In genomic region chr1:77757616-77758015, GRCh38 we compare ENCODE assay signal across 10 cellular contexts. TPM values are rescaled to one million over a fixed set of nuclear protein-coding genes. Genes with fewer than 3 reads are reported as not detected.
DNase-seq lines count a peak whose midpoint lies in the region; ATAC-seq, FAIRE-seq and TF ChIP-seq lines count a peak whose summit lies in the region.
"Had no signal": no experiment of that assay in that cellular context is flagged by ENCODE, and none has a peak within 500 bp of the region (broad histone marks: within the 10 kb centered on the region; RNA-seq: fewer than 3 reads in every experiment).

No MANE protein-coding gene starts in this region.

- H3K36me3 Mint-ChIP-seq in endodermal cell (ENCODE audit: low read depth), result no peaks in the 10 kb centered on the region
- no peaks in the 10 kb centered on the region for H3K36me3 Mint-ChIP-seq in progenitor cell of endocrine pancreas (ENCODE audit: insufficient read depth)

- peak; percentile 64 for DNase-seq in EH (ENCODE audit: low read depth)
- DNase-seq in endodermal cell, result no peak
- no peak for DNase-seq in progenitor cell of endocrine pancreas (ENCODE audit: low spot score, unreplicated experiment)
- no peak for DNase-seq in iPS-NIHi7 (ENCODE audit: extremely low spot score)
- no peak for DNase-seq in H54 (ENCODE audit: insufficient read length, low spot score)
- DNase-seq: brain microvascular endothelial cell, SHP77 treated with DMSO at 0.1 percent for 48 hours had no signal

- H3K9me2 ChIP-seq in OCI-LY1 (ENCODE audit: low read depth, low read length), result no peaks in the 10 kb centered on the region

- no peak overlapping the region for H2AFZ ChIP-seq in OCI-LY1 (ENCODE audit: low read length)

- no peak for TF ChIP-seq CTCF in OCI-LY1 (IDR thresholded peaks at IDR 0.05; ENCODE audit: low read length)
- no peak for TF ChIP-seq CTCF in endodermal cell (conservative IDR thresholded peaks at IDR 0.05)
- TF ChIP-seq CTCF in progenitor cell of endocrine pancreas (IDR thresholded peaks at IDR 0.05; ENCODE audit: unreplicated experiment), result no peak

- no peak for FAIRE-seq in H54 (lab: Jason Lieb, UNC)

- H3F3A ChIP-seq in OCI-LY1 (ENCODE audit: insufficient read depth, low read length), result no peaks in the 10 kb centered on the region

- peaks cover 39% of the 10 kb centered on the region for H3K4me1 ChIP-seq in OCI-LY1 (ENCODE audit: insufficient read depth, low read length, severe bottlenecking)
- H3K4me1 ChIP-seq in endodermal cell (ENCODE audit: control insufficient read depth, insufficient read depth, low read length), result no peaks in the 10 kb centered on the region

- H4K20me1 ChIP-seq in OCI-LY1 (ENCODE audit: insufficient read depth, low read length), result no peaks in the 10 kb centered on the region

- H3K4me3 Mint-ChIP-seq in endodermal cell (peak overlapping the region; percentile 92), progenitor cell of endocrine pancreas (ENCODE audit: low read depth) (peak overlapping the region; percentile 95)

- H3K79me2 ChIP-seq in OCI-LY1 (ENCODE audit: insufficient read depth, low read length), result peaks cover 64% of the 10 kb centered on the region

- ATAC-seq in HG03469 (IDR thresholded peaks at IDR 0.05; ENCODE audit: unreplicated experiment) (no peak), GM21515 (IDR thresholded peaks at IDR 0.05; ENCODE audit: unreplicated experiment) (no peak)

- H3K9me3 Mint-ChIP-seq in endodermal cell (no peaks in the 10 kb centered on the region), progenitor cell of endocrine pancreas (ENCODE audit: low read depth) (no peaks in the 10 kb centered on the region)

- 100% methylated on average over 2 of the region's 2 CpGs; no CpG with 5 or more reads in 1 of the 2 experiments for WGBS in endodermal cell (ENCODE audit: insufficient coverage in 1 of 2, insufficient read length in 1 of 2), 2 experiments

- H3K27ac Mint-ChIP-seq in endodermal cell (peak overlapping the region; percentile 26), progenitor cell of endocrine pancreas (no peak overlapping the region)

- no peaks in the 10 kb centered on the region for H3K27me3 ChIP-seq in OCI-LY1 (ENCODE audit: insufficient read depth, low read length)
- no peaks in the 10 kb centered on the region for H3K27me3 ChIP-seq in endodermal cell (ENCODE audit: control insufficient read depth, insufficient read depth, low read length, poor library complexity, severe bottlenecking)
- H3K27me3 ChIP-seq: brain microvascular endothelial cell had no signal

- TF ChIP-seq POLR2A in H54 (IDR thresholded peaks at IDR 0.05; ENCODE audit: low read depth, low read length), result no peak

- H3K4me3 ChIP-seq in OCI-LY1 (ENCODE audit: low read depth, low read length, poor library complexity, severe bottlenecking) (peak overlapping the region; percentile 77), endodermal cell (ENCODE audit: low read length) (peak overlapping the region; percentile 91)

- H3K4me1 Mint-ChIP-seq in endodermal cell, result peaks cover 21% of the 10 kb centered on the region
- H3K4me1 Mint-ChIP-seq in progenitor cell of endocrine pancreas (ENCODE audit: low read depth), result peaks cover 29% of the 10 kb centered on the region

- H3K36me3 ChIP-seq in OCI-LY1 (ENCODE audit: insufficient read depth, low read length) (no peaks in the 10 kb centered on the region), endodermal cell (ENCODE audit: control insufficient read depth, insufficient read depth, low read length) (no peaks in the 10 kb centered on the region)

- H3K4me2 ChIP-seq in OCI-LY1 (ENCODE audit: low read length), result peak overlapping the region; percentile 91

- no peak overlapping the region for H3K27ac ChIP-seq in OCI-LY1 (ENCODE audit: low read depth, low read length, poor library complexity, severe bottlenecking)
- H3K27ac ChIP-seq in endodermal cell (ENCODE audit: low read depth, low read length), result no peak overlapping the region
- H3K27ac ChIP-seq: brain microvascular endothelial cell had no signal

- H3K9me3 ChIP-seq in OCI-LY1 (ENCODE audit: low read length), result no peaks in the 10 kb centered on the region
- H3K9me3 ChIP-seq in endodermal cell (ENCODE audit: control insufficient read depth, low read length), result no peaks in the 10 kb centered on the region

- H3K9ac ChIP-seq in OCI-LY1 (ENCODE audit: low read length), result peak overlapping the region; percentile 26; the same call in 1 of the 2 replicates
- no peak overlapping the region for H3K9ac ChIP-seq in endodermal cell (ENCODE audit: extremely low read depth, low read length, poor library complexity, severe bottlenecking)

- H3K27me3 Mint-ChIP-seq in endodermal cell (ENCODE audit: insufficient read depth), result no peaks in the 10 kb centered on the region
- H3K27me3 Mint-ChIP-seq in progenitor cell of endocrine pancreas, result no peaks in the 10 kb centered on the region

RNA-seq across cellular contexts. Expression of gene USP33, which starts 2.0 kb away (rescaled TPM):
- 10 to 100 TPM; 61.8 to 67.6 TPM for total RNA-seq in endodermal cell
- polyA plus RNA-seq in endodermal cell (2013, experiment 1 of 2), result 56.3 TPM
- polyA plus RNA-seq in endodermal cell (2013, experiment 2 of 2), result 58.0 TPM
- total RNA-seq in progenitor cell of endocrine pancreas, result 89.1 and 92.2 TPM in 2 replicates

RNA-seq across cellular contexts. Expression of gene MIGA1, which starts 21.8 kb away (rescaled TPM):
- total RNA-seq in endodermal cell (1 to 10 TPM; 7.3 to 9.5 TPM), progenitor cell of endocrine pancreas (13.8 and 14.9 TPM in 2 replicates)
- polyA plus RNA-seq in endodermal cell (2013, experiment 1 of 2), result 7.9 TPM
- polyA plus RNA-seq in endodermal cell (2013, experiment 2 of 2), result 7.9 TPM
